Comparison of ENCODE assay signal across 8 cellular contexts in the genomic region with DNA sequence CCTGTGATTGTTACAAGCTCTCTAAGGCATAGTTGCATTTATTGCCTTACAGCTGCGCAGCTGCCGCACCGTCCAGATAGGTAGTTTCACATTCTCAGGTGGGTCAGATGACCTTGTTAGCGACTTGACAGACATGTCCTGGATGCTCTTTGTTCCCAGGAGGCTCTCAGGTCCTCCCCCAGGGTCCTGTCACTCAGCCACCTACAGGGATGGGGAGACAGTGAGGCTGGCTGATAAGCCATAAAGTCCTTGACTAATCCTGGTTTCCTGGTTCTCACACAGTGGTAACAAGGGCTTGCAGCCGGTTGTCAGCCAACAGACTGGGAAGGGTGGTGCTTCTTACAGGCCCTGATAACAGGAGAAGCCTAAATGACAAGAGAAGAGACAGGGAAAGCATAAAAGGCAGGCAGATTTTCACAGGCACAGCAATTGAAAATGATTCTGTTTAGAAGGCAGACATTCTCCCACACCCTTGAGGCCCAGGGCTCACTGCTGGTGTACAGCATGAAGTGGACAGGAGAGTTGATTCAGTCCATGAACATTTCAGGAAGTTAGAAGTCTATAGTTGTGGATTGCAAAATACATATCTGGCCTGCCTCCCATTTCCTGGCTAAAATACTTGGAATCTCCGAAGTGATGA. TPM values are rescaled to one million over a fixed set of nuclear protein-coding genes. Genes with fewer than 3 reads are reported as not detected.
DNase-seq lines count a peak whose midpoint lies in the region; ATAC-seq and TF ChIP-seq lines count a peak whose summit lies in the region.

No MANE protein-coding gene starts in this region.

- H3K36me3 Mint-ChIP-seq in T-helper 2 cell treated with Interferon-gamma antibody and Interleukin-4, amounts not matched to agents 5 μg/mL and 100 μg/mL, for 36 hours (ENCODE audit: low read depth), result peaks cover 43% of the 10 kb centered on the region
- H3K36me3 Mint-ChIP-seq in activated CD4-positive, alpha-beta memory T cell treated with anti-CD3 and anti-CD28 coated beads for 36 hours, result peaks cover 37% of the 10 kb centered on the region
- peaks cover 81% of the 10 kb centered on the region for H3K36me3 Mint-ChIP-seq in stimulated activated effector memory CD8-positive, alpha-beta T cell treated with anti-CD3 and anti-CD28 coated beads, Interleukin-12 subunit alpha, Interleukin-12 subunit beta, amount 100 ng/mL, for 72 hours

- H3K9me3 ChIP-seq in BE2C, result no peaks in the 10 kb centered on the region

- ATAC-seq in left cardiac atrium, result peak in 1 of 2 donors; percentile 4
- ATAC-seq in stimulated activated effector memory CD8-positive, alpha-beta T cell treated with anti-CD3 and anti-CD28 coated beads, Interleukin-12 subunit alpha, Interleukin-12 subunit beta, amount 100 ng/mL, for 72 hours, result no peak

- intact Hi-C loops in activated CD4-positive, alpha-beta memory T cell treated with anti-CD3 and anti-CD28 coated beads for 36 hours (cut with micrococcal nuclease), result loop anchor here (10.0 kb wide), 1 partner anchor 1351 kb away; a partner anchor contains a TSS
- intact Hi-C loops in left cardiac atrium (cut with DNase I), result no loop called here

- POLR2A ChIA-PET in activated CD4-positive, alpha-beta memory T cell treated with anti-CD3 and anti-CD28 coated beads for 36 hours (lab: Charles Lee), result interaction anchor here (1.1 to 1.3 kb wide), 2 partner anchors 56 to 80 kb away, joined by 3 read pairs; a partner anchor contains a TSS

- H3K4me3 ChIP-seq in BE2C (ENCODE audit: low read depth, low read length), result no peak overlapping the region

- peak overlapping the region; percentile 95 for H3K4me3 Mint-ChIP-seq in T-helper 2 cell treated with Interferon-gamma antibody and Interleukin-4, amounts not matched to agents 5 μg/mL and 100 μg/mL, for 36 hours
- H3K4me3 Mint-ChIP-seq in activated CD4-positive, alpha-beta memory T cell treated with anti-CD3 and anti-CD28 coated beads for 36 hours, result peak overlapping the region; percentile 91
- H3K4me3 Mint-ChIP-seq in stimulated activated effector memory CD8-positive, alpha-beta T cell treated with anti-CD3 and anti-CD28 coated beads, Interleukin-12 subunit alpha, Interleukin-12 subunit beta, amount 100 ng/mL, for 72 hours, result peak overlapping the region; percentile 90

- H3K4me1 Mint-ChIP-seq in T-helper 2 cell treated with Interferon-gamma antibody and Interleukin-4, amounts not matched to agents 5 μg/mL and 100 μg/mL, for 36 hours (ENCODE audit: low read depth), result peaks cover 49% of the 10 kb centered on the region
- peaks cover 68% of the 10 kb centered on the region for H3K4me1 Mint-ChIP-seq in activated CD4-positive, alpha-beta memory T cell treated with anti-CD3 and anti-CD28 coated beads for 36 hours (ENCODE audit: low read depth)
- H3K4me1 Mint-ChIP-seq in stimulated activated effector memory CD8-positive, alpha-beta T cell treated with anti-CD3 and anti-CD28 coated beads, Interleukin-12 subunit alpha, Interleukin-12 subunit beta, amount 100 ng/mL, for 72 hours, result peaks cover 78% of the 10 kb centered on the region

- no peak for TF ChIP-seq CTCF in BE2C (IDR thresholded peaks at IDR 0.05; ENCODE audit: low read depth, low read length)

- no peaks in the 10 kb centered on the region for H3K9me3 Mint-ChIP-seq in T-helper 2 cell treated with Interferon-gamma antibody and Interleukin-4, amounts not matched to agents 5 μg/mL and 100 μg/mL, for 36 hours
- no peaks in the 10 kb centered on the region for H3K9me3 Mint-ChIP-seq in activated CD4-positive, alpha-beta memory T cell treated with anti-CD3 and anti-CD28 coated beads for 36 hours
- no peaks in the 10 kb centered on the region for H3K9me3 Mint-ChIP-seq in stimulated activated effector memory CD8-positive, alpha-beta T cell treated with anti-CD3 and anti-CD28 coated beads, Interleukin-12 subunit alpha, Interleukin-12 subunit beta, amount 100 ng/mL, for 72 hours

- H3K27me3 ChIP-seq in BE2C, result no peaks in the 10 kb centered on the region

- H3K4me1 ChIP-seq in BE2C, result peaks cover 6% of the 10 kb centered on the region

- H3K36me3 ChIP-seq in BE2C, result peaks cover 57% of the 10 kb centered on the region

- DNase-seq in T-helper 2 cell treated with Interferon-gamma antibody and Interleukin-4, amounts not matched to agents 5 μg/mL and 100 μg/mL, for 36 hours (ENCODE audit: low spot score), result no peak
- DNase-seq in T-helper 2 cell, result no peak
- DNase-seq in activated CD4-positive, alpha-beta memory T cell treated with anti-CD3 and anti-CD28 coated beads for 36 hours, result no peak
- DNase-seq in left cardiac atrium, result peak; percentile 51
- DNase-seq in stimulated activated effector memory CD8-positive, alpha-beta T cell treated with anti-CD3 and anti-CD28 coated beads, Interleukin-12 subunit alpha, Interleukin-12 subunit beta, amount 100 ng/mL, for 72 hours (ENCODE audit: low spot score in 2 of 2), result no peak
- no peak for DNase-seq in activated gamma-delta T cell treated with Interleukin-2 at 50 U/mL for 16 hours
- no peak for DNase-seq in BE2C
- no peak for DNase-seq in midbrain (lab: John Stamatoyannopoulos, UW)

- CTCF ChIA-PET in activated CD4-positive, alpha-beta memory T cell treated with anti-CD3 and anti-CD28 coated beads for 36 hours (lab: Charles Lee), result interaction anchor here (1.4 kb wide), 2 partner anchors 14 to 87 kb away, joined by 5 read pairs; no protein-coding TSS in a partner anchor

- peak overlapping the region; percentile 42 for H3K27ac Mint-ChIP-seq in T-helper 2 cell treated with Interferon-gamma antibody and Interleukin-4, amounts not matched to agents 5 μg/mL and 100 μg/mL, for 36 hours
- peak overlapping the region; percentile 96 for H3K27ac Mint-ChIP-seq in activated CD4-positive, alpha-beta memory T cell treated with anti-CD3 and anti-CD28 coated beads for 36 hours
- H3K27ac Mint-ChIP-seq in stimulated activated effector memory CD8-positive, alpha-beta T cell treated with anti-CD3 and anti-CD28 coated beads, Interleukin-12 subunit alpha, Interleukin-12 subunit beta, amount 100 ng/mL, for 72 hours, result peak overlapping the region; percentile 94

- H3K27me3 Mint-ChIP-seq in T-helper 2 cell treated with Interferon-gamma antibody and Interleukin-4, amounts not matched to agents 5 μg/mL and 100 μg/mL, for 36 hours (ENCODE audit: low read depth), result no peaks in the 10 kb centered on the region
- no peaks in the 10 kb centered on the region for H3K27me3 Mint-ChIP-seq in activated CD4-positive, alpha-beta memory T cell treated with anti-CD3 and anti-CD28 coated beads for 36 hours

RNA-seq across cellular contexts. Expression of a gene that starts 2.9 kb away (rescaled TPM):
- total RNA-seq in activated CD4-positive, alpha-beta memory T cell treated with anti-CD3 and anti-CD28 coated beads for 36 hours, result 100 to 1,000 TPM; 346 to 355 TPM
- total RNA-seq in left cardiac atrium, result 100 to 1,000 TPM; 295 to 397 TPM
- 1,294 TPM for polyA plus RNA-seq in BE2C (2012; ENCODE audit: insufficient read depth, insufficient read length, low read depth)

RNA-seq across cellular contexts. Expression of a gene that starts 17.7 kb away (rescaled TPM):
- total RNA-seq in activated CD4-positive, alpha-beta memory T cell treated with anti-CD3 and anti-CD28 coated beads for 36 hours, result 10 to 100 TPM; 21.9 to 22.1 TPM
- 1 to 10 TPM; 7.7 to 8.0 TPM for total RNA-seq in left cardiac atrium
- polyA plus RNA-seq in BE2C (2012; ENCODE audit: insufficient read depth, insufficient read length, low read depth), result 59.4 TPM

RNA-seq across cellular contexts. Expression of a gene that starts 23.7 kb away (rescaled TPM):
- total RNA-seq in activated CD4-positive, alpha-beta memory T cell treated with anti-CD3 and anti-CD28 coated beads for 36 hours, result 10 to 100 TPM; 51.1 to 52.7 TPM
- total RNA-seq in left cardiac atrium, result 10 to 100 TPM; 43.5 to 48.9 TPM
- 502 TPM for polyA plus RNA-seq in BE2C (2012; ENCODE audit: insufficient read depth, insufficient read length, low read depth)

RNA-seq across cellular contexts. Expression of a gene that starts 54.7 kb away (rescaled TPM):
- total RNA-seq in activated CD4-positive, alpha-beta memory T cell treated with anti-CD3 and anti-CD28 coated beads for 36 hours, result 100 to 1,000 TPM; 229 to 239 TPM
- total RNA-seq in left cardiac atrium, result 100 to 1,000 TPM; 153 to 185 TPM
- 1,564 TPM for polyA plus RNA-seq in BE2C (2012; ENCODE audit: insufficient read depth, insufficient read length, low read depth)

Comparison
In these comparisons a context has a peak if more than half of its experiments do, and no peak if none do; other contexts are left out.
1. H3K27ac Mint-ChIP-seq: peak in every context shown above with its lines; median percentile 96 in activated CD4-positive, alpha-beta memory T cell treated with anti-CD3 and anti-CD28 coated beads for 36 hours; 94 in stimulated activated effector memory CD8-positive, alpha-beta T cell treated with anti-CD3 and anti-CD28 coated beads, Interleukin-12 subunit alpha, Interleukin-12 subunit beta, amount 100 ng/mL, for 72 hours; 42 in T-helper 2 cell treated with Interferon-gamma antibody and Interleukin-4, amounts not matched to agents 5 μg/mL and 100 μg/mL, for 36 hours.